9 cellular contexts compared by ENCODE assay signal in genomic region chr1:54800899-54801759, GRCh38. TPM values are rescaled to one million over a fixed set of nuclear protein-coding genes. Genes with fewer than 3 reads are reported as not detected.
A peak's percentile ranks its signal among the peaks of the same experiment; 100 is the strongest.
DNase-seq lines count a peak whose midpoint lies in the region; ATAC-seq, FAIRE-seq and TF ChIP-seq lines count a peak whose summit lies in the region.
"Had no signal": no experiment of that assay in that cellular context is flagged by ENCODE, and none has a peak within 500 bp of the region (broad histone marks: within the 10 kb centered on the region; RNA-seq: fewer than 3 reads in every experiment).

Gene TTC22, minus strand, starts transcription at chr1:54801323. Its CDS starts 160 bp downstream, at chr1:54801163.

- H3K4me3 ChIP-seq in astrocyte (ENCODE audit: insufficient read depth, low read depth, low read length), result no peak within 1 kb of the TSS
- peak within 1 kb of the TSS; percentile 52 to 71 (median 68) for H3K4me3 ChIP-seq in keratinocyte (ENCODE audit: control insufficient read depth in 2 of 3, extremely low read depth in 1 of 3, insufficient read depth in 2 of 3, low read depth in 1 of 3, low read length in 3 of 3)

- H3K4me3 Mint-ChIP-seq in astrocyte (ENCODE audit: unreplicated experiment), result no peak within 1 kb of the TSS

- no peak within 1 kb of the TSS for H3K27ac Mint-ChIP-seq in astrocyte (ENCODE audit: unreplicated experiment)

- intact Hi-C loops in T-helper 1 cell treated with Interleukin-12 subunit alpha and Interleukin-12 subunit beta and Interleukin-4 antibody, amounts not matched to agents 30 ng/mL and 1 ng/mL, for 36 hours (cut with micrococcal nuclease), result loop anchor here (1.0 to 10.0 kb wide), 11 partner anchors 37 to 1876 kb away; partner anchors contain the start of genes CYB5RL, DHCR24, ECHDC2 and MRPL37

- H3K4me2 ChIP-seq in astrocyte (ENCODE audit: low read length) (peak within 1 kb of the TSS; percentile 69), keratinocyte (ENCODE audit: control insufficient read depth, extremely low read depth, insufficient read depth, low read depth, low read length) (peak within 1 kb of the TSS; percentile 82)

- H3K9me3 ChIP-seq in astrocyte (ENCODE audit: insufficient read depth, low read depth, low read length) (no peaks in the 10 kb centered on the region), keratinocyte (ENCODE audit: control insufficient read depth, low read depth, low read length) (no peaks in the 10 kb centered on the region)

- no peaks in the 10 kb centered on the region for H3K4me1 Mint-ChIP-seq in astrocyte (ENCODE audit: low read depth, unreplicated experiment)

- H3K27me3 ChIP-seq in astrocyte (ENCODE audit: insufficient read depth, low read length) (peaks cover 36% of the 10 kb centered on the region), keratinocyte (ENCODE audit: control insufficient read depth, extremely low read depth, insufficient read depth, low read length) (no peaks in the 10 kb centered on the region)

- dilution Hi-C loops in keratinocyte (cut with MboI; ENCODE audit: extremely low pct_ligation_motif_present, low sequenced_read_pairs), result no loop called here

- FAIRE-seq in astrocyte (lab: Jason Lieb, UNC), result no peak
- FAIRE-seq in keratinocyte (lab: Jason Lieb, UNC), result peak; percentile 69

- peaks cover 17% of the 10 kb centered on the region for H3K27me3 Mint-ChIP-seq in astrocyte (ENCODE audit: low read depth, unreplicated experiment)

- H3K9me1 ChIP-seq in keratinocyte (ENCODE audit: control insufficient read depth, extremely low read depth, insufficient read depth, low read length), result peaks cover 2% of the 10 kb centered on the region

- H4K20me1 ChIP-seq in astrocyte (ENCODE audit: insufficient read depth, low read length), result no peaks in the 10 kb centered on the region
- no peaks in the 10 kb centered on the region for H4K20me1 ChIP-seq in keratinocyte (ENCODE audit: control insufficient read depth, extremely low read depth, insufficient read depth, low read length)

- no peaks in the 10 kb centered on the region for H3K9me3 Mint-ChIP-seq in astrocyte (ENCODE audit: unreplicated experiment)

- TF ChIP-seq CTCF in 22Rv1 (IDR thresholded peaks at IDR 0.05) (peak; percentile 25; the same call in 1 of the 2 replicates), astrocyte (IDR thresholded peaks at IDR 0.05; ENCODE audit: insufficient read depth, low read depth, low read length) (no peak), keratinocyte (optimal IDR thresholded peaks at IDR 0.05 in 1 of 3, IDR thresholded peaks at IDR 0.05 in 1 of 3, conservative IDR thresholded peaks at IDR 0.05 in 1 of 3; ENCODE audit: extremely low read depth in 1 of 3, insufficient read depth in 2 of 3, low read length in 3 of 3) (peak; percentile 70 to 87 (median 85))

- no peak for DNase-seq in astrocyte (ENCODE audit: low read depth)
- DNase-seq in keratinocyte (ENCODE audit: low read depth, low spot score), result no peak
- DNase-seq in stimulated activated CD4-positive, alpha-beta T cell treated with anti-CD3 and anti-CD28 coated beads, Interleukin-4, amount 100 ng/mL, for 24 hours, result peak; percentile 72
- no peak for DNase-seq in pons (ENCODE audit: low spot score)

- H2AFZ ChIP-seq in astrocyte (ENCODE audit: low read depth, low read length) (peak within 1 kb of the TSS; percentile 52), keratinocyte (ENCODE audit: control insufficient read depth, low read length) (peak within 1 kb of the TSS; percentile 92)

- H3K9ac ChIP-seq in astrocyte (ENCODE audit: low read length), result no peak within 1 kb of the TSS
- H3K9ac ChIP-seq in keratinocyte (ENCODE audit: control insufficient read depth, extremely low read depth, insufficient read depth, low read length), result peak within 1 kb of the TSS; percentile 75

- peak; percentile 78 for ATAC-seq in GM19035 (IDR thresholded peaks at IDR 0.05; ENCODE audit: unreplicated experiment)
- peak; percentile 90 for ATAC-seq in HG03175 (IDR thresholded peaks at IDR 0.05; ENCODE audit: unreplicated experiment)

- H3K79me2 ChIP-seq in astrocyte (ENCODE audit: insufficient read depth, low read length), result no peaks in the 10 kb centered on the region
- H3K79me2 ChIP-seq in keratinocyte (ENCODE audit: control insufficient read depth, insufficient read depth, low read length), result no peaks in the 10 kb centered on the region

- H3K36me3 Mint-ChIP-seq in astrocyte (ENCODE audit: low read depth, unreplicated experiment), result peaks cover 1% of the 10 kb centered on the region

- H3K27ac ChIP-seq in 22Rv1, result no peak within 1 kb of the TSS
- H3K27ac ChIP-seq in astrocyte (ENCODE audit: low read depth, low read length), result no peak within 1 kb of the TSS
- H3K27ac ChIP-seq in keratinocyte (ENCODE audit: control insufficient read depth, insufficient read depth, low read length), result peak within 1 kb of the TSS; percentile 53
- H3K27ac ChIP-seq: C4-2B had no signal

- H3K36me3 ChIP-seq in astrocyte (ENCODE audit: insufficient read depth, low read length) (no peaks in the 10 kb centered on the region), keratinocyte (ENCODE audit: control insufficient read depth in 2 of 2, extremely low read depth in 1 of 2, insufficient read depth in 2 of 2, low read length in 2 of 2) (no peaks in the 10 kb centered on the region)

- H3K4me1 ChIP-seq in astrocyte (ENCODE audit: insufficient read depth, low read length), result peaks cover 3% of the 10 kb centered on the region
- H3K4me1 ChIP-seq in keratinocyte (ENCODE audit: control insufficient read depth, extremely low read depth, insufficient read depth, low read length), result peaks cover 32% of the 10 kb centered on the region

RNA-seq across cellular contexts. Expression of gene TTC22, which starts in this region (rescaled TPM):
- 10.2 and 11.0 TPM in 2 replicates for total RNA-seq in T-helper 1 cell treated with Interleukin-12 subunit alpha and Interleukin-12 subunit beta and Interleukin-4 antibody, amounts not matched to agents 30 ng/mL and 1 ng/mL, for 36 hours
- total RNA-seq in astrocyte, result not detected in 2 replicates
- polyA plus RNA-seq in keratinocyte, result 5.1 to 8.0 TPM (median 7.2 TPM) in 3 replicates
- 2.5 TPM for polyA plus RNA-seq in keratinocyte (2011; ENCODE audit: low read depth)
- 5.6 and 7.2 TPM in 2 replicates for polyA plus RNA-seq in keratinocyte (2011; cell fraction: cytosol; rRNA removed)
- 12.2 and 14.7 TPM in 2 replicates for polyA plus RNA-seq in keratinocyte (2011; cell fraction: nucleus; rRNA removed)
- 6.3 and 8.4 TPM in 2 replicates for polyA plus RNA-seq in keratinocyte (2012; ENCODE audit: low replicate concordance)
- polyA minus RNA-seq in keratinocyte, result 4.4 to 9.1 TPM (median 7.2 TPM) in 3 replicates
- 19.4 TPM for polyA minus RNA-seq in keratinocyte (2011; cell fraction: cytosol; rRNA and poly(A)+ RNA removed)
- 9.3 and 9.6 TPM in 2 replicates for polyA minus RNA-seq in keratinocyte (2011; cell fraction: nucleus; rRNA and poly(A)+ RNA removed)

Comparison
In these comparisons a context has a peak if more than half of its experiments do, and no peak if none do; other contexts are left out.
1. RNA of gene TTC22 (total RNA-seq): 10.2 to 11.0 TPM in T-helper 1 cell treated with Interleukin-12 subunit alpha and Interleukin-12 subunit beta and Interleukin-4 antibody, amounts not matched to agents 30 ng/mL and 1 ng/mL, for 36 hours; not detected in astrocyte; every median in the first group is over 10 times any median in the second.